In genomic region chr22:39496131-39496838, GRCh38 we compare ENCODE assay signal across 8 cellular contexts. TPM values are rescaled to one million over a fixed set of nuclear protein-coding genes. Genes with fewer than 3 reads are reported as not detected.
DNase-seq lines count a peak whose midpoint lies in the region; ATAC-seq and TF ChIP-seq lines count a peak whose summit lies in the region.

No MANE protein-coding gene starts in this region.

- H3K9me3 ChIP-seq in OCI-LY1 (ENCODE audit: low read length) (no peaks in the 10 kb centered on the region), fibroblast of lung (ENCODE audit: control insufficient read depth, insufficient read depth, low read depth, low read length) (no peaks in the 10 kb centered on the region), neural cell (ENCODE audit: low read length) (no peaks in the 10 kb centered on the region), thoracic aorta (no peaks in the 10 kb centered on the region)

- no peak overlapping the region for H3K4me2 ChIP-seq in OCI-LY1 (ENCODE audit: low read length)
- no peak overlapping the region for H3K4me2 ChIP-seq in fibroblast of lung (ENCODE audit: extremely low read depth, insufficient read depth, low read length)
- no peak overlapping the region for H3K4me2 ChIP-seq in neural cell (ENCODE audit: low read length)

- H3K79me2 ChIP-seq in OCI-LY1 (ENCODE audit: insufficient read depth, low read length): no peaks in the 10 kb centered on the region
- H3K79me2 ChIP-seq in fibroblast of lung (ENCODE audit: control insufficient read depth, insufficient read depth, low read length): no peaks in the 10 kb centered on the region
- H3K79me2 ChIP-seq in neural cell (replicated peaks; ENCODE audit: insufficient read depth, low read length): no peaks in the 10 kb centered on the region

- H3K9ac ChIP-seq in OCI-LY1 (ENCODE audit: low read length) (no peak overlapping the region), fibroblast of lung (ENCODE audit: insufficient read depth, low read length) (no peak overlapping the region), neural cell (ENCODE audit: low read length) (no peak overlapping the region)

- peak; percentile 52 for TF ChIP-seq RAD21 in neural cell (conservative IDR thresholded peaks at IDR 0.05)

- peaks cover 7% of the 10 kb centered on the region for H3K4me1 ChIP-seq in OCI-LY1 (ENCODE audit: insufficient read depth, low read length, severe bottlenecking)
- H3K4me1 ChIP-seq in fibroblast of lung (ENCODE audit: control insufficient read depth, extremely low read depth, insufficient read depth, low read length): peaks cover 20% of the 10 kb centered on the region
- peaks cover 2 to 12% of the 10 kb centered on the region in 2 donors for H3K4me1 ChIP-seq in thoracic aorta (ENCODE audit: control insufficient read depth in 1 of 2, low read depth in 2 of 2)

- DNase-seq in Ammon's horn (ENCODE audit: low spot score): peak; percentile 93
- peak; percentile 71 for DNase-seq in H7
- peak; percentile 49 for DNase-seq in activated T-cell treated with anti-CD3 and anti-CD28 coated beads for 48 hours (ENCODE audit: low read depth)
- peak; percentile 55 to 60 for DNase-seq in fibroblast of lung (ENCODE audit: low read depth in 2 of 2)
- DNase-seq in thoracic aorta (ENCODE audit: low spot score): no peak

- H3K27ac ChIP-seq in OCI-LY1 (ENCODE audit: low read depth, low read length, poor library complexity, severe bottlenecking) (peak overlapping the region; percentile 68), fibroblast of lung (ENCODE audit: insufficient read depth, low read length) (no peak overlapping the region), neural cell (ENCODE audit: low read length) (peak overlapping the region; percentile 53), thoracic aorta (no peak overlapping the region)

- no peak overlapping the region for H3K4me3 ChIP-seq in H7 (ENCODE audit: insufficient read depth, low read depth, low read length)
- H3K4me3 ChIP-seq in OCI-LY1 (ENCODE audit: low read depth, low read length, poor library complexity, severe bottlenecking): no peak overlapping the region
- no peak overlapping the region for H3K4me3 ChIP-seq in fibroblast of lung (replicated peaks in 1 of 4; ENCODE audit: control extremely low read depth in 1 of 4, insufficient read depth in 1 of 4, low read depth in 3 of 4, low read length in 4 of 4)
- H3K4me3 ChIP-seq in neural cell (ENCODE audit: low read length): no peak overlapping the region
- H3K4me3 ChIP-seq in thoracic aorta: no peak overlapping the region

- ATAC-seq in thoracic aorta (ENCODE audit: insufficient number of reproducible peaks, low FRiP score, low read depth) (no peak), GM21528 (IDR thresholded peaks at IDR 0.05; ENCODE audit: low FRiP score, unreplicated experiment) (no peak)

- no peaks in the 10 kb centered on the region for H3K9me2 ChIP-seq in OCI-LY1 (ENCODE audit: low read depth, low read length)
- no peaks in the 10 kb centered on the region for H3K9me2 ChIP-seq in neural cell (ENCODE audit: insufficient read depth, low read length)

- no peak for TF ChIP-seq EP300 in neural cell (conservative IDR thresholded peaks at IDR 0.05; ENCODE audit: poor library complexity, severe bottlenecking)

- TF ChIP-seq CTCF in OCI-LY1 (IDR thresholded peaks at IDR 0.05; ENCODE audit: low read length) (peak; percentile 94), fibroblast of lung (conservative IDR thresholded peaks at IDR 0.05 in 1 of 2, IDR thresholded peaks at IDR 0.05 in 1 of 2; ENCODE audit: low read depth in 1 of 2, low read length in 2 of 2) (peak; percentile 64 to 88), neural cell (IDR thresholded peaks at IDR 0.05; ENCODE audit: poor library complexity, severe bottlenecking) (peak; percentile 81), thoracic aorta (IDR thresholded peaks at IDR 0.05) (peak; percentile 73)

- H3F3A ChIP-seq in OCI-LY1 (ENCODE audit: insufficient read depth, low read length): no peaks in the 10 kb centered on the region
- H3F3A ChIP-seq in neural cell (ENCODE audit: insufficient read depth, low read length, poor library complexity, severe bottlenecking): no peaks in the 10 kb centered on the region

- H3K36me3 ChIP-seq in H7 (replicated peaks; ENCODE audit: control insufficient read depth, insufficient read depth, low read length): no peaks in the 10 kb centered on the region
- H3K36me3 ChIP-seq in OCI-LY1 (ENCODE audit: insufficient read depth, low read length): peaks cover 12% of the 10 kb centered on the region; the same call in 1 of the 2 replicates
- H3K36me3 ChIP-seq in fibroblast of lung (ENCODE audit: control insufficient read depth, insufficient read depth, low read length): no peaks in the 10 kb centered on the region
- no peaks in the 10 kb centered on the region for H3K36me3 ChIP-seq in neural cell (ENCODE audit: insufficient read depth, low read length)
- H3K36me3 ChIP-seq in thoracic aorta: no peaks in the 10 kb centered on the region

- no peak overlapping the region for H2AFZ ChIP-seq in OCI-LY1 (ENCODE audit: low read length)
- H2AFZ ChIP-seq in fibroblast of lung (ENCODE audit: low read length): peak overlapping the region; percentile 50
- H2AFZ ChIP-seq in neural cell (ENCODE audit: low read depth, low read length): no peak overlapping the region

- H3K27me3 ChIP-seq in H7 (ENCODE audit: control insufficient read depth, insufficient read depth, low read length): peaks cover 5% of the 10 kb centered on the region; the same call in 1 of the 2 replicates
- no peaks in the 10 kb centered on the region for H3K27me3 ChIP-seq in OCI-LY1 (ENCODE audit: insufficient read depth, low read length)
- no peaks in the 10 kb centered on the region for H3K27me3 ChIP-seq in fibroblast of lung (ENCODE audit: control insufficient read depth, insufficient read depth, low read length)
- no peaks in the 10 kb centered on the region for H3K27me3 ChIP-seq in neural cell (ENCODE audit: insufficient read depth, low read depth, low read length)
- no peaks in the 10 kb centered on the region for H3K27me3 ChIP-seq in thoracic aorta (replicated peaks; ENCODE audit: insufficient read depth)

- H4K20me1 ChIP-seq in OCI-LY1 (ENCODE audit: insufficient read depth, low read length): no peaks in the 10 kb centered on the region
- H4K20me1 ChIP-seq in fibroblast of lung (ENCODE audit: control insufficient read depth, extremely low read depth, insufficient read depth, low read length): no peaks in the 10 kb centered on the region
- no peaks in the 10 kb centered on the region for H4K20me1 ChIP-seq in neural cell (ENCODE audit: insufficient read depth)

TF ChIP-seq in neural cell, 6 proteins besides CTCF, POLR2A, EP300 and RAD21:
- TF ChIP-seq MXI1 (conservative IDR thresholded peaks at IDR 0.05; ENCODE audit: poor library complexity, severe bottlenecking): no peak
- peak; percentile 64 for TF ChIP-seq SMC3 (conservative IDR thresholded peaks at IDR 0.05; ENCODE audit: poor library complexity)
TF ChIP-seq in neural cell: peak in this region for 1.

RNA-seq across cellular contexts. Expression of gene MIEF1, which starts 5.8 kb away (rescaled TPM):
- total RNA-seq in H7 (2014; rRNA removed; shearing (Covaris generic)): 26.4 and 28.3 TPM in 2 replicates
- total RNA-seq in fibroblast of lung: 16.4 and 19.0 TPM in 2 replicates
- 16.8 and 20.9 TPM in 2 replicates for polyA plus RNA-seq in fibroblast of lung
- 17.4 and 20.1 TPM in 2 replicates for polyA plus RNA-seq in fibroblast of lung (2012)
- 47.9 and 55.7 TPM in 2 replicates for polyA minus RNA-seq in fibroblast of lung (ENCODE audit: low replicate concordance)
- 15.3 and 19.8 TPM in 2 replicates for polyA plus RNA-seq in neural cell
- polyA minus RNA-seq in neural cell: 32.1 and 36.5 TPM in 2 replicates
- total RNA-seq in thoracic aorta: 10 to 100 TPM; 18.8 to 36.9 TPM

RNA-seq across cellular contexts. Expression of gene ATF4, which starts 24.1 kb away (rescaled TPM):
- 466 and 503 TPM in 2 replicates for total RNA-seq in H7 (2014; rRNA removed; shearing (Covaris generic))
- 555 and 646 TPM in 2 replicates for total RNA-seq in fibroblast of lung
- polyA plus RNA-seq in fibroblast of lung: 412 and 546 TPM in 2 replicates
- 304 and 415 TPM in 2 replicates for polyA plus RNA-seq in fibroblast of lung (2012)
- 84.5 and 105 TPM in 2 replicates for polyA minus RNA-seq in fibroblast of lung (ENCODE audit: low replicate concordance)
- polyA plus RNA-seq in neural cell: 394 and 399 TPM in 2 replicates
- polyA minus RNA-seq in neural cell: 103 and 121 TPM in 2 replicates
- 100 to 1,000 TPM; 301 to 320 TPM for total RNA-seq in thoracic aorta

RNA-seq across cellular contexts. Expression of gene RPS19BP1, which starts 36.3 kb away (rescaled TPM):
- 154 and 210 TPM in 2 replicates for total RNA-seq in H7 (2014; rRNA removed; shearing (Covaris generic))
- total RNA-seq in fibroblast of lung (42.9 and 44.3 TPM in 2 replicates), thoracic aorta (10 to 100 TPM; 77.7 to 89.6 TPM)
- polyA plus RNA-seq in fibroblast of lung (41.6 and 49.3 TPM in 2 replicates), neural cell (154 and 164 TPM in 2 replicates)
- polyA plus RNA-seq in fibroblast of lung (2012): 59.8 and 81.2 TPM in 2 replicates
- polyA minus RNA-seq in fibroblast of lung (ENCODE audit: low replicate concordance) (4.2 and 11.9 TPM in 2 replicates), neural cell (51.9 and 59.6 TPM in 2 replicates)

RNA-seq across cellular contexts. Expression of gene MGAT3, which starts 39.5 kb away (rescaled TPM):
- 5.0 and 6.5 TPM in 2 replicates for total RNA-seq in H7 (2014; rRNA removed; shearing (Covaris generic))
- not detected in 2 replicates for total RNA-seq in fibroblast of lung
- 0.09 TPM in 1 of 2 replicates, not detected in the other for polyA plus RNA-seq in fibroblast of lung
- polyA plus RNA-seq in fibroblast of lung (2012): 0.16 TPM in 1 of 2 replicates, not detected in the other
- polyA minus RNA-seq in fibroblast of lung (ENCODE audit: low replicate concordance): 7.6 TPM in 1 of 2 replicates, not detected in the other
- polyA plus RNA-seq in neural cell: 29.1 and 36.2 TPM in 2 replicates
- polyA minus RNA-seq in neural cell: 44.6 and 50.6 TPM in 2 replicates
- 1 to 10 TPM; 1.1 to 3.2 TPM for total RNA-seq in thoracic aorta

Comparison
In these comparisons a context has a peak if more than half of its experiments do, and no peak if none do; other contexts are left out.
1. H3K27ac ChIP-seq: peak in OCI-LY1 (single experiment) and neural cell (single experiment); none in fibroblast of lung (single experiment) and thoracic aorta (0 of 2).
2. Peak in every context shown above with its lines, with median percentiles within 50 percentile points of each other: CTCF ChIP-seq.